1 cellular context compared by ENCODE assay signal in the genomic region with DNA sequence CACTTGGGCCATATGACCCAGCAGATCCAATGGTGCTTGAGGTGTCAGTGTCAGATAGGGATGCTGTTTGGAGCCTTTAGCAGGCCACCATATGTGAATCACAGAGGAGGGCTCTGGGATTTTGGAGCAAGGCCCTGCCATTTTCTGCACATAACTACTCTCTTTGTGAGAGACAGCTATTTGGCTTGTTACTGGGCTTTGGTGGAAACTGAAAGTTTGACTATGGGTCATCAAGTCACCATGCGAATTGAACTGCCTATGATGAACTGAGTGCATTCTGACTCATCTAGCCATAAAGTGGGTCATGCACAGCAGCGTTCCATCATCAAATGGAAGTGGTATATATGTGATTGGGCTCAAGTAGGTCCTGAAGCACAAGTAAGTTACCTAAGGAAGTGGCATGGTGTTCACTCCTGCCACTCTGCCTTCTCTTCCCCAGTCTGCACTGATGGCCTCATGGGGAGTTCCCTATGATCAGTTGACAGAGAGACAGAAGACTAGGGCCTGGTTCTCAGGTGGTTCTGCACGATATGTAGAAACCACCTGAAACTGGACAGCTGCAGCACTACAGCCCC.
TF ChIP-seq lines count a peak whose summit lies in the region.

No MANE protein-coding gene starts in this region.

TF ChIP-seq in SK-N-SH treated with all-trans-retinoic acid at 6 μM for 48 hours, 23 proteins besides CTCF, POLR2A, EP300 and RAD21 (continued from another document):
- TF ChIP-seq TSHZ2 (CRISPR knock-in tag; IDR thresholded peaks at IDR 0.05) (no peak), SNAI2 (CRISPR knock-in tag; IDR thresholded peaks at IDR 0.05) (no peak), ZNF8 (CRISPR knock-in tag; IDR thresholded peaks at IDR 0.05) (no peak), OSR1 (CRISPR knock-in tag; IDR thresholded peaks at IDR 0.05) (no peak)
TF ChIP-seq in SK-N-SH treated with all-trans-retinoic acid at 6 μM for 48 hours: peak in this region for 0.
